In the genomic region with DNA sequence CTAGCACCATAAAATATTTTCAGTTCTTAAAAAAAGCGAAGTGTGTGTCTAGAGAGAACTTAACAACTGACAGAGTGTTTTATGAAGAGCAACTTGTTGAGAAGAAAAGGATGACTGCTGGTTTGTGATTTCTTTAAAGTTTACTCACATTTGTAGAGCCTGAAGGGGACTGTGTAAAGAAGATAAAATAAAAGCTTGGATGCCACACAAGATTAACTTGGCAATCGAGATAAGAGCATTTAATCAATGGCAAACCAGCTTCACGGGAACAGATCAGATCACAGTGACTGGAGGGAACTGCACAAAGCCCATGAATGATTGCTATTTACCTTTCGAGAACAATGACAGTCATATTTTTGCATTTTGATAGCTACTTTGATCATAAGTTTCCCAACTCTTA, we compare ENCODE assay signal across 1 cellular context.
TF ChIP-seq lines count a peak whose summit lies in the region.

No MANE protein-coding gene starts in this region.

TF ChIP-seq in K562, 482 proteins besides CTCF, POLR2A, EP300 and RAD21 (continued from another document):
- no peak for TF ChIP-seq FOXJ2 (tag; IDR thresholded peaks at IDR 0.05)
- no peak for TF ChIP-seq ELF4 (CRISPR knock-in tag; IDR thresholded peaks at IDR 0.05)
- TF ChIP-seq, protein P1, sequence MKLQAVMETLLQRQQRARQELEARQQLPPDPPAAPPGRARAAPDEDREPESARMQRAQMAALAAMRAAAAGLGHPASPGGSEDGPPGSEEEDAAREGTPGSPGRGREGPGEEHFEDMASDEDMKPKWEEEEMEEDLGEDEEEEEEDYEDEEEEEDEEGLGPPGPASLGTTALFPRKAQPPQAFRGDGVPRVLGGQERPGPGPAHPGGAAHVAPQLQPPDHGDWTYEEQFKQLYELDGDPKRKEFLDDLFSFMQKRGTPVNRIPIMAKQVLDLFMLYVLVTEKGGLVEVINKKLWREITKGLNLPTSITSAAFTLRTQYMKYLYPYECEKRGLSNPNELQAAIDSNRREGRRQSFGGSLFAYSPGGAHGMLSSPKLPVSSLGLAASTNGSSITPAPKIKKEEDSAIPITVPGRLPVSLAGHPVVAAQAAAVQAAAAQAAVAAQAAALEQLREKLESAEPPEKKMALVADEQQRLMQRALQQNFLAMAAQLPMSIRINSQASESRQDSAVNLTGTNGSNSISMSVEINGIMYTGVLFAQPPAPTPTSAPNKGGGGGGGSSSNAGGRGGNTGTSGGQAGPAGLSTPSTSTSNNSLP (IDR thresholded peaks at IDR 0.05; ENCODE audit: borderline replicate concordance, low read depth, low read length), result no peak
- TF ChIP-seq KDM2B (CRISPR knock-in tag; IDR thresholded peaks at IDR 0.05), result no peak
- peak; percentile 53; the same call in 1 of the 2 replicates for TF ChIP-seq TEAD4 (IDR thresholded peaks at IDR 0.05; ENCODE audit: low read length)
- no peak for TF ChIP-seq TEAD4 (CRISPR knock-in tag; IDR thresholded peaks at IDR 0.05; ENCODE audit: borderline replicate concordance)
- no peak for TF ChIP-seq TOE1 (IDR thresholded peaks at IDR 0.05; ENCODE audit: borderline replicate concordance)
- TF ChIP-seq TOE1 (CRISPR knock-in tag; IDR thresholded peaks at IDR 0.05; ENCODE audit: borderline replicate concordance, low read depth), result no peak
- peak; percentile 36; the same call in 1 of the 2 replicates for TF ChIP-seq FOXM1 (IDR thresholded peaks at IDR 0.05; ENCODE audit: low read depth)
- TF ChIP-seq FOXM1 (CRISPR knock-in tag; IDR thresholded peaks at IDR 0.05; ENCODE audit: low read depth), result no peak
- no peak for TF ChIP-seq KDM1A (IDR thresholded peaks at IDR 0.05)
- TF ChIP-seq MTA2 (IDR thresholded peaks at IDR 0.05; ENCODE audit: low read depth), result peak; percentile 34; the same call in 1 of the 2 replicates
